11 cellular contexts compared by ENCODE assay signal in the genomic region with DNA sequence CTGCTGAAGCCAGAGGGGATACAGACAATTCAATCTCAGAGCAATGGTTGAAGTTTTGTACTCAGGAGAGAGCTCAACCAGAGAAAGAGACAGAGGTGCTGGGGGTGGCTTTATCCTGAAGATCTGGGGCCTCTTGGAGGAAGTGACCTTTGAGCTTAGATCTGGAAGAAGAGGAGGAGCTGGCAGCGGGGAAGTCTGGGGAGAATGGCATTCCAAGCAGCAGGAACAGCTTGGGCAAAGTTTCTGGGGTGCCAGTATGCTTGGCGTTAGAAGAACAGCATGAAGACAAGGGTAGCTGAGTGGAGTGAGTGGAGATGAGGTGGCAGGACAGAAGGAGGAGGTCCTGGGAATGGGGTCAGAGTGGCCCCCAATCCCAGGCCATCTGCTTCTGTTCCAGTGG. TPM values are rescaled to one million over a fixed set of nuclear protein-coding genes. Genes with fewer than 3 reads are reported as not detected.
DNase-seq lines count a peak whose midpoint lies in the region; ATAC-seq, FAIRE-seq and TF ChIP-seq lines count a peak whose summit lies in the region.
"Had no signal": no experiment of that assay in that cellular context is flagged by ENCODE, and none has a peak within 500 bp of the region (broad histone marks: within the 10 kb centered on the region; RNA-seq: fewer than 3 reads in every experiment).

No MANE protein-coding gene starts in this region.

- peaks cover 30% of the 10 kb centered on the region for H3K4me1 Mint-ChIP-seq in activated CD8-positive, alpha-beta memory T cell treated with anti-CD3 and anti-CD28 coated beads, Interleukin-2, amount 10 ng/mL, durations not matched to agents 7 days and 5 days
- peaks cover 20% of the 10 kb centered on the region for H3K4me1 Mint-ChIP-seq in activated naive CD8-positive, alpha-beta T cell (ENCODE audit: low read depth)

- TF ChIP-seq CTCF in HepG2 (CRISPR knock-in tag; IDR thresholded peaks at IDR 0.05), result no peak

- H3K36me3 ChIP-seq in HepG2 (replicated peaks in 1 of 2; ENCODE audit: control insufficient read depth in 1 of 2, insufficient read depth in 2 of 2, low read length in 2 of 2), result 0 out of 5 replicates have a peak, but pooled peaks cover 0 to 3% of the 10 kb centered on the region in 2 experiments
- H3K36me3 ChIP-seq: thoracic aorta had no signal

- 2% methylated on average over 2 of the region's 2 CpGs for WGBS in HepG2 (ENCODE audit: low lambda C conversion rate)

- H3K27ac ChIP-seq in HepG2 (ENCODE audit: extremely low read length, insufficient read depth, low read length) (peak overlapping the region; percentile 94), temporal lobe (ENCODE audit: low read depth, low read length) (peak overlapping the region; percentile 78)

- FAIRE-seq in HepG2 (lab: Jason Lieb, UNC) (no peak), H54 (lab: Jason Lieb, UNC) (no peak)

- no peak for TF ChIP-seq RAD21 in HepG2 (CRISPR knock-in tag; IDR thresholded peaks at IDR 0.05)

- TF ChIP-seq EP300 in HepG2 (IDR thresholded peaks at IDR 0.05; ENCODE audit: low read depth in 2 of 2, low read length in 2 of 2) (no peak), HepG2 (CRISPR knock-in tag; IDR thresholded peaks at IDR 0.05; ENCODE audit: borderline replicate concordance) (no peak)

- H3K9ac ChIP-seq in HepG2 (ENCODE audit: insufficient read depth, low read depth, low read length), result peak overlapping the region; percentile 79

- in situ Hi-C loops in HepG2 (cut with HindIII; ENCODE audit: extremely low pct_ligation_motif_present, low pct_unique_long_range_greater_than_20kb), result no loop called here

- no peak for ATAC-seq in activated CD8-positive, alpha-beta memory T cell treated with anti-CD3 and anti-CD28 coated beads, Interleukin-2, amount 10 ng/mL, durations not matched to agents 7 days and 5 days
- ATAC-seq in HepG2, result no peak; the same call in 2 of the 3 replicates

- H3K27me3 ChIP-seq in HepG2 (ENCODE audit: control insufficient read depth in 1 of 2, insufficient read depth in 2 of 2, low read length in 2 of 2), result no peaks in the 10 kb centered on the region

- no peaks in the 10 kb centered on the region for H3K9me3 ChIP-seq in HepG2 (ENCODE audit: low read length)
- H3K9me3 ChIP-seq: heart right ventricle, thoracic aorta had no signal

- peaks cover 50% of the 10 kb centered on the region for H3K4me1 ChIP-seq in HepG2 (ENCODE audit: insufficient read depth, low read length)

- peaks cover 2% of the 10 kb centered on the region for H3K36me3 Mint-ChIP-seq in activated CD8-positive, alpha-beta memory T cell treated with anti-CD3 and anti-CD28 coated beads, Interleukin-2, amount 10 ng/mL, durations not matched to agents 7 days and 5 days
- no peaks in the 10 kb centered on the region for H3K36me3 Mint-ChIP-seq in activated naive CD8-positive, alpha-beta T cell

- no peak for TF ChIP-seq POLR2A in HepG2 (IDR thresholded peaks at IDR 0.05; ENCODE audit: insufficient read depth in 1 of 2, low read depth in 2 of 2, low read length in 2 of 2)
- TF ChIP-seq POLR2A in H54 (IDR thresholded peaks at IDR 0.05; ENCODE audit: low read depth, low read length), result no peak

- POLR2A ChIA-PET in HepG2 (lab: Yijun Ruan, JAX), result interaction anchor here (0.5 to 2.7 kb wide), 19 partner anchors 9 to 220 kb away, joined by 3 to 18 read pairs (median 5); partner anchors contain the start of genes IFI30, IL12RB1, IQCN and JUND

- H3K79me2 ChIP-seq in HepG2 (ENCODE audit: insufficient read depth, low read length), result no peaks in the 10 kb centered on the region

- H3K4me3 Mint-ChIP-seq in activated CD8-positive, alpha-beta memory T cell treated with anti-CD3 and anti-CD28 coated beads, Interleukin-2, amount 10 ng/mL, durations not matched to agents 7 days and 5 days, result peak overlapping the region; percentile 55
- peak overlapping the region; percentile 87 for H3K4me3 Mint-ChIP-seq in activated naive CD8-positive, alpha-beta T cell

- H3K9me3 Mint-ChIP-seq in activated CD8-positive, alpha-beta memory T cell treated with anti-CD3 and anti-CD28 coated beads, Interleukin-2, amount 10 ng/mL, durations not matched to agents 7 days and 5 days (ENCODE audit: low read depth), result no peaks in the 10 kb centered on the region
- H3K9me3 Mint-ChIP-seq in activated naive CD8-positive, alpha-beta T cell (ENCODE audit: low read depth), result no peaks in the 10 kb centered on the region

- no peak for DNase-seq in activated CD8-positive, alpha-beta memory T cell treated with anti-CD3 and anti-CD28 coated beads, Interleukin-2, amount 10 ng/mL, durations not matched to agents 7 days and 5 days
- no peak for DNase-seq in activated CD8-positive, alpha-beta memory T cell treated with anti-CD3 and anti-CD28 coated beads for 24 hours
- no peak for DNase-seq in HepG2 (ENCODE audit: low spot score)
- DNase-seq in Ammon's horn (ENCODE audit: low spot score), result no peak
- DNase-seq in H54 (ENCODE audit: insufficient read length, low spot score), result no peak
- no peak for DNase-seq in activated CD8-positive, alpha-beta memory T cell treated with anti-CD3 and anti-CD28 coated beads, Interleukin-2, amount 50 U/mL, for 48 hours
- DNase-seq: heart right ventricle, NCI-H2081 treated with DMSO at 0.1 percent for 48 hours had no signal

- peak overlapping the region; percentile 93 for H3K4me2 ChIP-seq in HepG2 (ENCODE audit: low read depth, low read length)

- intact Hi-C loops in HepG2 (cut with micrococcal nuclease; ENCODE audit: unreplicated experiment), result no loop called here

- no TSS peak for BruUV-seq in HepG2 (replicated peaks; lab: Mats Ljungman, UMichigan)

- no peaks in the 10 kb centered on the region for H4K20me1 ChIP-seq in HepG2 (ENCODE audit: insufficient read depth, low read length)

- H2AFZ ChIP-seq in HepG2 (ENCODE audit: low read length), result no peak overlapping the region

- H3K27me3 Mint-ChIP-seq in activated CD8-positive, alpha-beta memory T cell treated with anti-CD3 and anti-CD28 coated beads, Interleukin-2, amount 10 ng/mL, durations not matched to agents 7 days and 5 days, result no peaks in the 10 kb centered on the region
- H3K27me3 Mint-ChIP-seq in activated naive CD8-positive, alpha-beta T cell, result no peaks in the 10 kb centered on the region

- CTCF ChIA-PET in activated CD8-positive, alpha-beta memory T cell treated with anti-CD3 and anti-CD28 coated beads, Interleukin-2, amount 10 ng/mL, durations not matched to agents 7 days and 5 days (lab: Charles Lee), result interaction anchor here (1.0 to 5.9 kb wide), 8 partner anchors 9 to 102 kb away, joined by 3 to 84 read pairs (median 10); partner anchors contain the start of genes IL12RB1, MAST3, MPV17L2 and PIK3R2
- CTCF ChIA-PET in HepG2 (lab: Yijun Ruan, JAX; ENCODE audit: low intra/inter-chr PET ratio, low total read pairs), result no interaction called here

- H3K27ac Mint-ChIP-seq in activated CD8-positive, alpha-beta memory T cell treated with anti-CD3 and anti-CD28 coated beads, Interleukin-2, amount 10 ng/mL, durations not matched to agents 7 days and 5 days, result peak overlapping the region; percentile 7
- peak overlapping the region; percentile 62 for H3K27ac Mint-ChIP-seq in activated naive CD8-positive, alpha-beta T cell

- H3K4me3 ChIP-seq in HepG2 (replicated peaks in 1 of 3; ENCODE audit: insufficient read depth in 1 of 3, low read depth in 2 of 3, low read length in 3 of 3), result peak overlapping the region; percentile 18 to 92 (median 88); a peak in 5 of 6 replicates

RNA-seq across cellular contexts. Expression of gene MAST3, which starts 11.3 kb away (rescaled TPM):
- total RNA-seq in activated CD8-positive, alpha-beta memory T cell treated with anti-CD3 and anti-CD28 coated beads, Interleukin-2, amount 10 ng/mL, durations not matched to agents 7 days and 5 days, result 10 to 100 TPM; 25.7 to 34.1 TPM
- 4.1 and 4.5 TPM in 2 replicates for total RNA-seq in HepG2 (2016; rRNA removed; fragmentation: Illumina TruSeq; extraction: Trizol)
- total RNA-seq in HepG2 (2016; cell fraction: cytosol; rRNA removed; fragmentation: Illumina TruSeq; extraction: Trizol; ENCODE audit: low read depth), result 1.9 and 2.8 TPM in 2 replicates
- 3.6 and 4.1 TPM in 2 replicates for total RNA-seq in HepG2 (2016; cell fraction: insoluble cytoplasmic fraction; rRNA removed; fragmentation: Illumina TruSeq; extraction: Trizol)
- 4.4 and 5.1 TPM in 2 replicates for total RNA-seq in HepG2 (2016; cell fraction: membrane; rRNA removed; fragmentation: Illumina TruSeq; extraction: Trizol)
- total RNA-seq in HepG2 (2016; cell fraction: nucleus; rRNA removed; fragmentation: Illumina TruSeq; extraction: Trizol), result 5.3 and 7.5 TPM in 2 replicates
- polyA plus RNA-seq in HepG2 (2011; rRNA removed), result 4.6 and 6.0 TPM in 2 replicates
- 2.0 and 2.4 TPM in 2 replicates for polyA plus RNA-seq in HepG2 (2011; cell fraction: cytosol; rRNA removed)
- 18.7 and 20.6 TPM in 2 replicates for polyA plus RNA-seq in HepG2 (2011; cell fraction: nucleus; rRNA removed)
- polyA plus RNA-seq in HepG2 (2012), result 5.2 and 6.4 TPM in 2 replicates
- polyA plus RNA-seq in HepG2 (2016; cell fraction: cytosol; fragmentation: Illumina TruSeq; extraction: Trizol; ENCODE audit: low read depth), result 1.0 and 1.1 TPM in 2 replicates
- 4.1 and 5.8 TPM in 2 replicates for polyA plus RNA-seq in HepG2 (2016; cell fraction: insoluble cytoplasmic fraction; fragmentation: Illumina TruSeq; extraction: Trizol; ENCODE audit: low read depth)
- polyA plus RNA-seq in HepG2 (2016; cell fraction: membrane; fragmentation: Illumina TruSeq; extraction: Trizol; ENCODE audit: low read depth), result 2.0 and 2.2 TPM in 2 replicates
- 22.7 and 26.8 TPM in 2 replicates for polyA plus RNA-seq in HepG2 (2016; cell fraction: nucleus; fragmentation: Illumina TruSeq; extraction: Trizol; ENCODE audit: insufficient read depth, low read depth)
- polyA minus RNA-seq in HepG2 (2011; rRNA and poly(A)+ RNA removed; ENCODE audit: low replicate concordance), result 3.2 and 9.3 TPM in 2 replicates
- polyA minus RNA-seq in HepG2 (2011; cell fraction: cytosol; rRNA and poly(A)+ RNA removed), result 6.7 and 7.6 TPM in 2 replicates
- polyA minus RNA-seq in HepG2 (2011; cell fraction: nucleus; rRNA and poly(A)+ RNA removed), result 7.3 and 8.5 TPM in 2 replicates
- 7.6 TPM for total RNA-seq in temporal lobe

RNA-seq across cellular contexts. Expression of gene IL12RB1, which starts 22.2 kb away (rescaled TPM):
- total RNA-seq in activated CD8-positive, alpha-beta memory T cell treated with anti-CD3 and anti-CD28 coated beads, Interleukin-2, amount 10 ng/mL, durations not matched to agents 7 days and 5 days, result 10 to 100 TPM; 69.9 to 76.2 TPM
- total RNA-seq in HepG2 (2016; rRNA removed; fragmentation: Illumina TruSeq; extraction: Trizol) (0.04 TPM in 1 of 2 replicates, not detected in the other), temporal lobe (not detected)
- total RNA-seq in HepG2 (2016; cell fraction: cytosol; rRNA removed; fragmentation: Illumina TruSeq; extraction: Trizol; ENCODE audit: low read depth), result not detected in 2 replicates
- total RNA-seq in HepG2 (2016; cell fraction: insoluble cytoplasmic fraction; rRNA removed; fragmentation: Illumina TruSeq; extraction: Trizol), result 0.09 TPM in 1 of 2 replicates, not detected in the other
- total RNA-seq in HepG2 (2016; cell fraction: membrane; rRNA removed; fragmentation: Illumina TruSeq; extraction: Trizol), result 0.12 TPM in 1 of 2 replicates, not detected in the other
- not detected in 2 replicates for total RNA-seq in HepG2 (2016; cell fraction: nucleus; rRNA removed; fragmentation: Illumina TruSeq; extraction: Trizol)
- polyA plus RNA-seq in HepG2 (2011; rRNA removed), result 0.03 and 0.13 TPM in 2 replicates
- polyA plus RNA-seq in HepG2 (2011; cell fraction: cytosol; rRNA removed), result 0.10 and 0.19 TPM in 2 replicates
- polyA plus RNA-seq in HepG2 (2011; cell fraction: nucleus; rRNA removed), result 0.27 and 0.35 TPM in 2 replicates
- polyA plus RNA-seq in HepG2 (2012), result 0.12 TPM in 1 of 2 replicates, not detected in the other
- not detected in 2 replicates for polyA plus RNA-seq in HepG2 (2016; cell fraction: cytosol; fragmentation: Illumina TruSeq; extraction: Trizol; ENCODE audit: low read depth)
- polyA plus RNA-seq in HepG2 (2016; cell fraction: insoluble cytoplasmic fraction; fragmentation: Illumina TruSeq; extraction: Trizol; ENCODE audit: low read depth), result not detected in 2 replicates
- polyA plus RNA-seq in HepG2 (2016; cell fraction: membrane; fragmentation: Illumina TruSeq; extraction: Trizol; ENCODE audit: low read depth), result 0.09 TPM in 1 of 2 replicates, not detected in the other
- 0.20 TPM in 1 of 2 replicates, not detected in the other for polyA plus RNA-seq in HepG2 (2016; cell fraction: nucleus; fragmentation: Illumina TruSeq; extraction: Trizol; ENCODE audit: insufficient read depth, low read depth)
- polyA minus RNA-seq in HepG2 (2011; rRNA and poly(A)+ RNA removed; ENCODE audit: low replicate concordance), result 0.12 and 0.36 TPM in 2 replicates
- not detected in 2 replicates for polyA minus RNA-seq in HepG2 (2011; cell fraction: cytosol; rRNA and poly(A)+ RNA removed)
- not detected in 2 replicates for polyA minus RNA-seq in HepG2 (2011; cell fraction: nucleus; rRNA and poly(A)+ RNA removed)

RNA-seq across cellular contexts. Expression of gene PIK3R2, which starts 44.1 kb away (rescaled TPM):
- total RNA-seq in activated CD8-positive, alpha-beta memory T cell treated with anti-CD3 and anti-CD28 coated beads, Interleukin-2, amount 10 ng/mL, durations not matched to agents 7 days and 5 days, result 10 to 100 TPM in 1 of 2 experiments, 1 to 10 TPM in 1; 8.0 to 11.2 TPM
- total RNA-seq in HepG2 (2016; rRNA removed; fragmentation: Illumina TruSeq; extraction: Trizol) (15.8 and 25.3 TPM in 2 replicates), temporal lobe (62.7 TPM)
- total RNA-seq in HepG2 (2016; cell fraction: cytosol; rRNA removed; fragmentation: Illumina TruSeq; extraction: Trizol; ENCODE audit: low read depth), result 13.7 and 16.1 TPM in 2 replicates
- total RNA-seq in HepG2 (2016; cell fraction: insoluble cytoplasmic fraction; rRNA removed; fragmentation: Illumina TruSeq; extraction: Trizol), result 12.5 and 18.3 TPM in 2 replicates
- 33.3 and 40.2 TPM in 2 replicates for total RNA-seq in HepG2 (2016; cell fraction: membrane; rRNA removed; fragmentation: Illumina TruSeq; extraction: Trizol)
- 14.5 and 18.4 TPM in 2 replicates for total RNA-seq in HepG2 (2016; cell fraction: nucleus; rRNA removed; fragmentation: Illumina TruSeq; extraction: Trizol)
- polyA plus RNA-seq in HepG2 (2011; rRNA removed), result 18.6 and 27.2 TPM in 2 replicates
- 17.0 and 21.2 TPM in 2 replicates for polyA plus RNA-seq in HepG2 (2011; cell fraction: cytosol; rRNA removed)
- polyA plus RNA-seq in HepG2 (2011; cell fraction: nucleus; rRNA removed), result 35.7 and 42.1 TPM in 2 replicates
- polyA plus RNA-seq in HepG2 (2012), result 39.2 and 39.3 TPM in 2 replicates
- polyA plus RNA-seq in HepG2 (2016; cell fraction: cytosol; fragmentation: Illumina TruSeq; extraction: Trizol; ENCODE audit: low read depth), result 8.4 and 11.9 TPM in 2 replicates
- polyA plus RNA-seq in HepG2 (2016; cell fraction: insoluble cytoplasmic fraction; fragmentation: Illumina TruSeq; extraction: Trizol; ENCODE audit: low read depth), result 30.5 and 42.6 TPM in 2 replicates
- 46.8 and 48.0 TPM in 2 replicates for polyA plus RNA-seq in HepG2 (2016; cell fraction: membrane; fragmentation: Illumina TruSeq; extraction: Trizol; ENCODE audit: low read depth)
- polyA plus RNA-seq in HepG2 (2016; cell fraction: nucleus; fragmentation: Illumina TruSeq; extraction: Trizol; ENCODE audit: insufficient read depth, low read depth), result 60.8 and 65.6 TPM in 2 replicates
- 18.1 and 22.4 TPM in 2 replicates for polyA minus RNA-seq in HepG2 (2011; rRNA and poly(A)+ RNA removed; ENCODE audit: low replicate concordance)
- 12.0 and 21.3 TPM in 2 replicates for polyA minus RNA-seq in HepG2 (2011; cell fraction: cytosol; rRNA and poly(A)+ RNA removed)
- polyA minus RNA-seq in HepG2 (2011; cell fraction: nucleus; rRNA and poly(A)+ RNA removed), result 12.7 and 19.6 TPM in 2 replicates

Comparison
In these comparisons a context has a peak if more than half of its experiments do, and no peak if none do; other contexts are left out.
1. RNA of gene IL12RB1, which starts 22.2 kb away (total RNA-seq): 69.9 to 76.2 TPM in activated CD8-positive, alpha-beta memory T cell treated with anti-CD3 and anti-CD28 coated beads, Interleukin-2, amount 10 ng/mL, durations not matched to agents 7 days and 5 days; 0.04 to 0.12 TPM in HepG2 and not detected in temporal lobe (single experiment); every median in the first group is over 10 times any median in the second.